ENCODE assay signal across 9 cellular contexts in genomic region chr10:74234569-74234968, GRCh38.
DNase-seq lines count a peak whose midpoint lies in the region; ATAC-seq and TF ChIP-seq lines count a peak whose summit lies in the region.
"Had no signal": no experiment of that assay in that cellular context is flagged by ENCODE, and none has a peak within 500 bp of the region (broad histone marks: within the 10 kb centered on the region; RNA-seq: fewer than 3 reads in every experiment).

No MANE protein-coding gene starts in this region.

- no peaks in the 10 kb centered on the region for H4K20me1 ChIP-seq in Loucy (ENCODE audit: insufficient read depth, low read length, poor library complexity, severe bottlenecking)

- TF ChIP-seq CTCF in Loucy (conservative IDR thresholded peaks at IDR 0.05; ENCODE audit: low read length) (peak; percentile 65), retinal pigment epithelial cell (conservative IDR thresholded peaks at IDR 0.05; ENCODE audit: low read depth, low read length) (peak; percentile 23), testis (IDR thresholded peaks at IDR 0.05) (peak in 1 of 3 experiments; percentile 33)

- no peaks in the 10 kb centered on the region for H3K79me2 ChIP-seq in Loucy (ENCODE audit: insufficient read depth, low read length)

- H3K27ac ChIP-seq in testis: no peak overlapping the region

- H3K4me1 ChIP-seq in Loucy (ENCODE audit: insufficient read depth, low read length, poor library complexity, severe bottlenecking): no peaks in the 10 kb centered on the region
- no peaks in the 10 kb centered on the region for H3K4me1 ChIP-seq in testis

- intact Hi-C loops in testis (cut with DNase I; ENCODE audit: low total_unique reads): no loop called here

- peaks cover 9% of the 10 kb centered on the region for H3K36me3 Mint-ChIP-seq in stimulated activated memory B cell treated with anti-CD40 and anti-IgM and Interleukin-4, amounts not matched to agents 10 μg/mL and 1 μg/mL and 100 μg/mL, for 72 hours

- H3K9me3 ChIP-seq in Loucy (ENCODE audit: insufficient read depth, low read depth, low read length) (no peaks in the 10 kb centered on the region), testis (no peaks in the 10 kb centered on the region)

- H3K9ac ChIP-seq in Loucy (ENCODE audit: low read depth, low read length, poor library complexity, severe bottlenecking): no peak overlapping the region

- H3F3A ChIP-seq in Loucy (ENCODE audit: low read depth): no peaks in the 10 kb centered on the region

- H3K9me3 Mint-ChIP-seq in stimulated activated memory B cell treated with anti-CD40 and anti-IgM and Interleukin-4, amounts not matched to agents 10 μg/mL and 1 μg/mL and 100 μg/mL, for 72 hours: no peaks in the 10 kb centered on the region

- no peak overlapping the region for H3K27ac Mint-ChIP-seq in stimulated activated memory B cell treated with anti-CD40 and anti-IgM and Interleukin-4, amounts not matched to agents 10 μg/mL and 1 μg/mL and 100 μg/mL, for 72 hours

- no peaks in the 10 kb centered on the region for H3K4me1 Mint-ChIP-seq in stimulated activated memory B cell treated with anti-CD40 and anti-IgM and Interleukin-4, amounts not matched to agents 10 μg/mL and 1 μg/mL and 100 μg/mL, for 72 hours

- TF ChIP-seq POLR2A in testis (IDR thresholded peaks at IDR 0.05): no peak

- ATAC-seq in GM21367 (IDR thresholded peaks at IDR 0.05; ENCODE audit: unreplicated experiment): no peak
- ATAC-seq in stimulated activated memory B cell treated with anti-CD40 and anti-IgM and Interleukin-4, amounts not matched to agents 10 μg/mL and 1 μg/mL and 100 μg/mL, for 72 hours: no peak

- H3K36me3 ChIP-seq in Loucy (ENCODE audit: insufficient read depth, low read length) (no peaks in the 10 kb centered on the region), testis (ENCODE audit: low read depth, missing control alignments) (no peaks in the 10 kb centered on the region)

- 73 to 83% methylated on average over 1 of the region's 1 CpG for WGBS in testis, 2 donors

- H3K9me2 ChIP-seq in Loucy (replicated peaks; ENCODE audit: low read depth, low read length): no peaks in the 10 kb centered on the region

- no peak overlapping the region for H2AFZ ChIP-seq in Loucy (ENCODE audit: low read length)

- DNase-seq in ELR (ENCODE audit: low read depth): peak; percentile 54
- DNase-seq in dermis blood vessel endothelial cell: peak; percentile 31
- DNase-seq in retinal pigment epithelial cell (ENCODE audit: low read depth): no peak
- no peak for DNase-seq in testis
- DNase-seq: activated CD4-positive, alpha-beta T cell treated with anti-CD3 and anti-CD28 coated beads, Interleukin-2, amount 50 U/mL, for 1 hour; NCI-H526 treated with DMSO at 0.1 percent for 48 hours had no signal

- H3K4me3 ChIP-seq in Loucy (ENCODE audit: low read length, poor library complexity, severe bottlenecking): no peak overlapping the region
- no peak overlapping the region for H3K4me3 ChIP-seq in retinal pigment epithelial cell (ENCODE audit: low read length)
- H3K4me3 ChIP-seq in testis: no peak overlapping the region

- no peak overlapping the region for H3K4me2 ChIP-seq in Loucy (ENCODE audit: low read depth, low read length, poor library complexity, severe bottlenecking)

- no peaks in the 10 kb centered on the region for H3K27me3 Mint-ChIP-seq in stimulated activated memory B cell treated with anti-CD40 and anti-IgM and Interleukin-4, amounts not matched to agents 10 μg/mL and 1 μg/mL and 100 μg/mL, for 72 hours

- no peak overlapping the region for H3K4me3 Mint-ChIP-seq in stimulated activated memory B cell treated with anti-CD40 and anti-IgM and Interleukin-4, amounts not matched to agents 10 μg/mL and 1 μg/mL and 100 μg/mL, for 72 hours

- H3K27me3 ChIP-seq in Loucy (ENCODE audit: insufficient read depth, low read length, poor library complexity, severe bottlenecking): no peaks in the 10 kb centered on the region
- no peaks in the 10 kb centered on the region for H3K27me3 ChIP-seq in testis

Comparison
In these comparisons a context has a peak if more than half of its experiments do, and no peak if none do; other contexts are left out.
1. DNase-seq: peak in ELR (single experiment) and dermis blood vessel endothelial cell (single experiment); none in retinal pigment epithelial cell (single experiment) and testis (single experiment).